In the genomic region with DNA sequence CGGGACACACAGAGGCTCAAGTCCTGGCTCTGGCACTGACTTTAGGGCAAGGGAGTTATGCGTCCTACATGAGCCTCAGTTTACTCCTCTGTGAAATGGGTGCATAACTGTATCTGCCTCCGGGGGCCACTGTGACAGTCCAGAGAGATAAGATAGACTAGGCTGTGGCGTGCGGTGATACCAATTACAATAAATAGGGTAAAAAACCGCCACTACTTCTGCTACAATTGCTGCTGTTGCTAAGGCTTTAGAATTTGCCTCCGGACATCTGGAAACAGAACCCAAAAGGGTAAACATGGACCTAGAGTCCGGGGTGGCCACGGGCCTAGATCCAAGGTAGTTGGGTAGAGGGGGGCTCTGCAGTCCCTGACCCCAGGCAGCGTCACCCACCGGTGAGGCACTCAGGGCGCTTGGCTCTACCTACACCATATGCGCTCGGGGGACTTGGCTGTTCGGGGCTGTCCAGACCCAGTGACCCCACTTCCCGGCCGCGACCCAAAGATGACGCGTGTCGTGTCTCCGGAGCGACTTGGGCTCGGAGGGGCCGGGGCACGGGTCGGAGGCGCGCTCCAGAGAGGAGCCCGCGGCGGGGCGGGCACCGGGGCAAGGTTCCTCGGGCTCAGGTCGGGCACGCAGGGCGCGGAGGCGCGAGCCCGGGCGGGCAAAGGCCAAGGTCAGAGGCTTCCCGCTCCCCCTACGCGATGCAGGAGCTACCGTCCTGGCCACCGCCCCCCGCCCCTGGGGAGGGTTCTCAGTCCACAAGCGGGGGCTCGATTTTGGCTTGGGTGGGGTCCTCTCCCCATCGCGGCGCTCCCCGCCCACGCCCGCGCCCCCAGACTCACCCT, we compare ENCODE assay signal across 3 cellular contexts.
TF ChIP-seq lines count a peak whose summit lies in the region.

No MANE protein-coding gene starts in this region.

TF ChIP-seq in SK-N-SH, 30 proteins besides CTCF, POLR2A, EP300 and RAD21:
- TF ChIP-seq SIN3A (IDR thresholded peaks at IDR 0.05; ENCODE audit: borderline replicate concordance, low read depth, low read length), result no peak
- no peak for TF ChIP-seq GABPA (IDR thresholded peaks at IDR 0.05; ENCODE audit: low read depth)
TF ChIP-seq in SK-N-SH: peak in this region for 0.

TF ChIP-seq in SK-N-SH treated with all-trans-retinoic acid at 6 μM for 48 hours, 23 proteins besides CTCF, POLR2A, EP300 and RAD21:
- no peak for TF ChIP-seq SNAI2 (CRISPR knock-in tag; IDR thresholded peaks at IDR 0.05)
- TF ChIP-seq, protein P1, sequence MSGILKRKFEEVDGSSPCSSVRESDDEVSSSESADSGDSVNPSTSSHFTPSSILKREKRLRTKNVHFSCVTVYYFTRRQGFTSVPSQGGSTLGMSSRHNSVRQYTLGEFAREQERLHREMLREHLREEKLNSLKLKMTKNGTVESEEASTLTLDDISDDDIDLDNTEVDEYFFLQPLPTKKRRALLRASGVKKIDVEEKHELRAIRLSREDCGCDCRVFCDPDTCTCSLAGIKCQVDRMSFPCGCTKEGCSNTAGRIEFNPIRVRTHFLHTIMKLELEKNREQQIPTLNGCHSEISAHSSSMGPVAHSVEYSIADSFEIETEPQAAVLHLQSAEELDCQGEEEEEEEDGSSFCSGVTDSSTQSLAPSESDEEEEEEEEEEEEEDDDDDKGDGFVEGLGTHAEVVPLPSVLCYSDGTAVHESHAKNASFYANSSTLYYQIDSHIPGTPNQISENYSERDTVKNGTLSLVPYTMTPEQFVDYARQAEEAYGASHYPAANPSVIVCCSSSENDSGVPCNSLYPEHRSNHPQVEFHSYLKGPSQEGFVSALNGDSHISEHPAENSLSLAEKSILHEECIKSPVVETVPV (CRISPR knock-in tag; IDR thresholded peaks at IDR 0.05), result no peak
- no peak for TF ChIP-seq ZNF70 (CRISPR knock-in tag; IDR thresholded peaks at IDR 0.05)
- no peak for TF ChIP-seq ESRRG (CRISPR knock-in tag; IDR thresholded peaks at IDR 0.05)
- TF ChIP-seq, protein P2, sequence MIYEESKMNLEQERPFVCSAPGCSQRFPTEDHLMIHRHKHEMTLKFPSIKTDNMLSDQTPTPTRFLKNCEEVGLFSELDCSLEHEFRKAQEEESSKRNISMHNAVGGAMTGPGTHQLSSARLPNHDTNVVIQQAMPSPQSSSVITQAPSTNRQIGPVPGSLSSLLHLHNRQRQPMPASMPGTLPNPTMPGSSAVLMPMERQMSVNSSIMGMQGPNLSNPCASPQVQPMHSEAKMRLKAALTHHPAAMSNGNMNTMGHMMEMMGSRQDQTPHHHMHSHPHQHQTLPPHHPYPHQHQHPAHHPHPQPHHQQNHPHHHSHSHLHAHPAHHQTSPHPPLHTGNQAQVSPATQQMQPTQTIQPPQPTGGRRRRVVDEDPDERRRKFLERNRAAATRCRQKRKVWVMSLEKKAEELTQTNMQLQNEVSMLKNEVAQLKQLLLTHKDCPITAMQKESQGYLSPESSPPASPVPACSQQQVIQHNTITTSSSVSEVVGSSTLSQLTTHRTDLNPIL (CRISPR knock-in tag; IDR thresholded peaks at IDR 0.05; ENCODE audit: low read depth), result no peak
- TF ChIP-seq OSR1 (CRISPR knock-in tag; IDR thresholded peaks at IDR 0.05), result no peak
- TF ChIP-seq, protein P3, sequence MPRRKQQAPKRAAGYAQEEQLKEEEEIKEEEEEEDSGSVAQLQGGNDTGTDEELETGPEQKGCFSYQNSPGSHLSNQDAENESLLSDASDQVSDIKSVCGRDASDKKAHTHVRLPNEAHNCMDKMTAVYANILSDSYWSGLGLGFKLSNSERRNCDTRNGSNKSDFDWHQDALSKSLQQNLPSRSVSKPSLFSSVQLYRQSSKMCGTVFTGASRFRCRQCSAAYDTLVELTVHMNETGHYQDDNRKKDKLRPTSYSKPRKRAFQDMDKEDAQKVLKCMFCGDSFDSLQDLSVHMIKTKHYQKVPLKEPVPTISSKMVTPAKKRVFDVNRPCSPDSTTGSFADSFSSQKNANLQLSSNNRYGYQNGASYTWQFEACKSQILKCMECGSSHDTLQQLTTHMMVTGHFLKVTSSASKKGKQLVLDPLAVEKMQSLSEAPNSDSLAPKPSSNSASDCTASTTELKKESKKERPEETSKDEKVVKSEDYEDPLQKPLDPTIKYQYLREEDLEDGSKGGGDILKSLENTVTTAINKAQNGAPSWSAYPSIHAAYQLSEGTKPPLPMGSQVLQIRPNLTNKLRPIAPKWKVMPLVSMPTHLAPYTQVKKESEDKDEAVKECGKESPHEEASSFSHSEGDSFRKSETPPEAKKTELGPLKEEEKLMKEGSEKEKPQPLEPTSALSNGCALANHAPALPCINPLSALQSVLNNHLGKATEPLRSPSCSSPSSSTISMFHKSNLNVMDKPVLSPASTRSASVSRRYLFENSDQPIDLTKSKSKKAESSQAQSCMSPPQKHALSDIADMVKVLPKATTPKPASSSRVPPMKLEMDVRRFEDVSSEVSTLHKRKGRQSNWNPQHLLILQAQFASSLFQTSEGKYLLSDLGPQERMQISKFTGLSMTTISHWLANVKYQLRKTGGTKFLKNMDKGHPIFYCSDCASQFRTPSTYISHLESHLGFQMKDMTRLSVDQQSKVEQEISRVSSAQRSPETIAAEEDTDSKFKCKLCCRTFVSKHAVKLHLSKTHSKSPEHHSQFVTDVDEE (CRISPR knock-in tag; IDR thresholded peaks at IDR 0.05), result no peak
- TF ChIP-seq ZNF8 (CRISPR knock-in tag; IDR thresholded peaks at IDR 0.05), result no peak
- TF ChIP-seq ZFP30 (CRISPR knock-in tag; IDR thresholded peaks at IDR 0.05), result no peak
- no peak for TF ChIP-seq PPARA (CRISPR knock-in tag; IDR thresholded peaks at IDR 0.05; ENCODE audit: borderline replicate concordance)
- TF ChIP-seq, protein P4, sequence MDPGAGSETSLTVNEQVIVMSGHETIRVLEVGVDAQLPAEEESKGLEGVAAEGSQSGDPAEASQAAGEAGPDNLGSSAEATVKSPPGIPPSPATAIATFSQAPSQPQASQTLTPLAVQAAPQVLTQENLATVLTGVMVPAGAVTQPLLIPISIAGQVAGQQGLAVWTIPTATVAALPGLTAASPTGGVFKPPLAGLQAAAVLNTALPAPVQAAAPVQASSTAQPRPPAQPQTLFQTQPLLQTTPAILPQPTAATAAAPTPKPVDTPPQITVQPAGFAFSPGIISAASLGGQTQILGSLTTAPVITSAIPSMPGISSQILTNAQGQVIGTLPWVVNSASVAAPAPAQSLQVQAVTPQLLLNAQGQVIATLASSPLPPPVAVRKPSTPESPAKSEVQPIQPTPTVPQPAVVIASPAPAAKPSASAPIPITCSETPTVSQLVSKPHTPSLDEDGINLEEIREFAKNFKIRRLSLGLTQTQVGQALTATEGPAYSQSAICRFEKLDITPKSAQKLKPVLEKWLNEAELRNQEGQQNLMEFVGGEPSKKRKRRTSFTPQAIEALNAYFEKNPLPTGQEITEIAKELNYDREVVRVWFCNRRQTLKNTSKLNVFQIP (CRISPR knock-in tag; IDR thresholded peaks at IDR 0.05; ENCODE audit: borderline replicate concordance, low read depth), result no peak

TF ChIP-seq in endothelial cell of umbilical vein, 7 proteins besides CTCF, POLR2A, EP300 and RAD21:
- TF ChIP-seq, protein P5, sequence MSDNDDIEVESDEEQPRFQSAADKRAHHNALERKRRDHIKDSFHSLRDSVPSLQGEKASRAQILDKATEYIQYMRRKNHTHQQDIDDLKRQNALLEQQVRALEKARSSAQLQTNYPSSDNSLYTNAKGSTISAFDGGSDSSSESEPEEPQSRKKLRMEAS (IDR thresholded peaks at IDR 0.05; ENCODE audit: insufficient read depth, insufficient read length), result no peak
- TF ChIP-seq POLR2AphosphoS5 (IDR thresholded peaks at IDR 0.05; ENCODE audit: insufficient read depth, low read depth, low read length), result no peak
- no peak for TF ChIP-seq MYC (IDR thresholded peaks at IDR 0.05; ENCODE audit: low read depth, low read length)
- TF ChIP-seq JUN (IDR thresholded peaks at IDR 0.05; ENCODE audit: borderline replicate concordance, insufficient read depth, insufficient read length, low read depth), result no peak
- TF ChIP-seq FOS (IDR thresholded peaks at IDR 0.05; ENCODE audit: borderline replicate concordance, insufficient read depth, low read length), result no peak
- no peak for TF ChIP-seq EZH2 (IDR thresholded peaks at IDR 0.05; ENCODE audit: borderline replicate concordance, low read depth, low read length, severe bottlenecking)
- no peak for TF ChIP-seq GATA2 (IDR thresholded peaks at IDR 0.05; ENCODE audit: insufficient read depth, insufficient read length, low read depth, low read length)
